Comparison of ENCODE assay signal across 1 cellular context in the genomic region with DNA sequence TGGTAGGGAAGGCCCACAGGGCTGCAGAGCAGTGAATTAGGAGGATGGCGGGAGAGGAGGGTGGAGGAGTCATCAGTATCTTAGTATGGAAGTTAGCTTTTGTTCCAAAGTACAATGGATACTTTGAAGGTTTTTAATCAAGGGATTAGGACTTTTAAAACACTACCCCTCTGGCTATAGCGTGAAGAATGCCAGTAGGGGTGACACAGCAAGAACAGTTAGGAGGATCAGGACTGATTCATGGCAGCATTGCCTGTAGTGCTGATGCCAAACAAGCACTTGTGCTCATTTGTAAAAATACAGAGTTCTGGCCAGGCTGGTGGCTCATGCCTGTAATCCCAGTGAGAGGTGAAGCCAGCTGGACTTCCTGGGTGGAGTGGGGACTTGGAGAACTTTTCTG.
TF ChIP-seq lines count a peak whose summit lies in the region.

No MANE protein-coding gene starts in this region.

TF ChIP-seq in GM23338, 12 proteins besides CTCF, POLR2A, EP300 and RAD21:
- TF ChIP-seq EZH2phosphoT487 (IDR thresholded peaks at IDR 0.05; ENCODE audit: unreplicated experiment) (no peak), ZNF114 (CRISPR knock-in tag; IDR thresholded peaks at IDR 0.05) (no peak), JUNB (IDR thresholded peaks at IDR 0.05; ENCODE audit: unreplicated experiment) (no peak), EZH2 (IDR thresholded peaks at IDR 0.05; ENCODE audit: low read depth, unreplicated experiment) (no peak)
- TF ChIP-seq, protein P1, sequence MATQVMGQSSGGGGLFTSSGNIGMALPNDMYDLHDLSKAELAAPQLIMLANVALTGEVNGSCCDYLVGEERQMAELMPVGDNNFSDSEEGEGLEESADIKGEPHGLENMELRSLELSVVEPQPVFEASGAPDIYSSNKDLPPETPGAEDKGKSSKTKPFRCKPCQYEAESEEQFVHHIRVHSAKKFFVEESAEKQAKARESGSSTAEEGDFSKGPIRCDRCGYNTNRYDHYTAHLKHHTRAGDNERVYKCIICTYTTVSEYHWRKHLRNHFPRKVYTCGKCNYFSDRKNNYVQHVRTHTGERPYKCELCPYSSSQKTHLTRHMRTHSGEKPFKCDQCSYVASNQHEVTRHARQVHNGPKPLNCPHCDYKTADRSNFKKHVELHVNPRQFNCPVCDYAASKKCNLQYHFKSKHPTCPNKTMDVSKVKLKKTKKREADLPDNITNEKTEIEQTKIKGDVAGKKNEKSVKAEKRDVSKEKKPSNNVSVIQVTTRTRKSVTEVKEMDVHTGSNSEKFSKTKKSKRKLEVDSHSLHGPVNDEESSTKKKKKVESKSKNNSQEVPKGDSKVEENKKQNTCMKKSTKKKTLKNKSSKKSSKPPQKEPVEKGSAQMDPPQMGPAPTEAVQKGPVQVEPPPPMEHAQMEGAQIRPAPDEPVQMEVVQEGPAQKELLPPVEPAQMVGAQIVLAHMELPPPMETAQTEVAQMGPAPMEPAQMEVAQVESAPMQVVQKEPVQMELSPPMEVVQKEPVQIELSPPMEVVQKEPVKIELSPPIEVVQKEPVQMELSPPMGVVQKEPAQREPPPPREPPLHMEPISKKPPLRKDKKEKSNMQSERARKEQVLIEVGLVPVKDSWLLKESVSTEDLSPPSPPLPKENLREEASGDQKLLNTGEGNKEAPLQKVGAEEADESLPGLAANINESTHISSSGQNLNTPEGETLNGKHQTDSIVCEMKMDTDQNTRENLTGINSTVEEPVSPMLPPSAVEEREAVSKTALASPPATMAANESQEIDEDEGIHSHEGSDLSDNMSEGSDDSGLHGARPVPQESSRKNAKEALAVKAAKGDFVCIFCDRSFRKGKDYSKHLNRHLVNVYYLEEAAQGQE (IDR thresholded peaks at IDR 0.05; ENCODE audit: unreplicated experiment), result no peak
- TF ChIP-seq, protein P2, sequence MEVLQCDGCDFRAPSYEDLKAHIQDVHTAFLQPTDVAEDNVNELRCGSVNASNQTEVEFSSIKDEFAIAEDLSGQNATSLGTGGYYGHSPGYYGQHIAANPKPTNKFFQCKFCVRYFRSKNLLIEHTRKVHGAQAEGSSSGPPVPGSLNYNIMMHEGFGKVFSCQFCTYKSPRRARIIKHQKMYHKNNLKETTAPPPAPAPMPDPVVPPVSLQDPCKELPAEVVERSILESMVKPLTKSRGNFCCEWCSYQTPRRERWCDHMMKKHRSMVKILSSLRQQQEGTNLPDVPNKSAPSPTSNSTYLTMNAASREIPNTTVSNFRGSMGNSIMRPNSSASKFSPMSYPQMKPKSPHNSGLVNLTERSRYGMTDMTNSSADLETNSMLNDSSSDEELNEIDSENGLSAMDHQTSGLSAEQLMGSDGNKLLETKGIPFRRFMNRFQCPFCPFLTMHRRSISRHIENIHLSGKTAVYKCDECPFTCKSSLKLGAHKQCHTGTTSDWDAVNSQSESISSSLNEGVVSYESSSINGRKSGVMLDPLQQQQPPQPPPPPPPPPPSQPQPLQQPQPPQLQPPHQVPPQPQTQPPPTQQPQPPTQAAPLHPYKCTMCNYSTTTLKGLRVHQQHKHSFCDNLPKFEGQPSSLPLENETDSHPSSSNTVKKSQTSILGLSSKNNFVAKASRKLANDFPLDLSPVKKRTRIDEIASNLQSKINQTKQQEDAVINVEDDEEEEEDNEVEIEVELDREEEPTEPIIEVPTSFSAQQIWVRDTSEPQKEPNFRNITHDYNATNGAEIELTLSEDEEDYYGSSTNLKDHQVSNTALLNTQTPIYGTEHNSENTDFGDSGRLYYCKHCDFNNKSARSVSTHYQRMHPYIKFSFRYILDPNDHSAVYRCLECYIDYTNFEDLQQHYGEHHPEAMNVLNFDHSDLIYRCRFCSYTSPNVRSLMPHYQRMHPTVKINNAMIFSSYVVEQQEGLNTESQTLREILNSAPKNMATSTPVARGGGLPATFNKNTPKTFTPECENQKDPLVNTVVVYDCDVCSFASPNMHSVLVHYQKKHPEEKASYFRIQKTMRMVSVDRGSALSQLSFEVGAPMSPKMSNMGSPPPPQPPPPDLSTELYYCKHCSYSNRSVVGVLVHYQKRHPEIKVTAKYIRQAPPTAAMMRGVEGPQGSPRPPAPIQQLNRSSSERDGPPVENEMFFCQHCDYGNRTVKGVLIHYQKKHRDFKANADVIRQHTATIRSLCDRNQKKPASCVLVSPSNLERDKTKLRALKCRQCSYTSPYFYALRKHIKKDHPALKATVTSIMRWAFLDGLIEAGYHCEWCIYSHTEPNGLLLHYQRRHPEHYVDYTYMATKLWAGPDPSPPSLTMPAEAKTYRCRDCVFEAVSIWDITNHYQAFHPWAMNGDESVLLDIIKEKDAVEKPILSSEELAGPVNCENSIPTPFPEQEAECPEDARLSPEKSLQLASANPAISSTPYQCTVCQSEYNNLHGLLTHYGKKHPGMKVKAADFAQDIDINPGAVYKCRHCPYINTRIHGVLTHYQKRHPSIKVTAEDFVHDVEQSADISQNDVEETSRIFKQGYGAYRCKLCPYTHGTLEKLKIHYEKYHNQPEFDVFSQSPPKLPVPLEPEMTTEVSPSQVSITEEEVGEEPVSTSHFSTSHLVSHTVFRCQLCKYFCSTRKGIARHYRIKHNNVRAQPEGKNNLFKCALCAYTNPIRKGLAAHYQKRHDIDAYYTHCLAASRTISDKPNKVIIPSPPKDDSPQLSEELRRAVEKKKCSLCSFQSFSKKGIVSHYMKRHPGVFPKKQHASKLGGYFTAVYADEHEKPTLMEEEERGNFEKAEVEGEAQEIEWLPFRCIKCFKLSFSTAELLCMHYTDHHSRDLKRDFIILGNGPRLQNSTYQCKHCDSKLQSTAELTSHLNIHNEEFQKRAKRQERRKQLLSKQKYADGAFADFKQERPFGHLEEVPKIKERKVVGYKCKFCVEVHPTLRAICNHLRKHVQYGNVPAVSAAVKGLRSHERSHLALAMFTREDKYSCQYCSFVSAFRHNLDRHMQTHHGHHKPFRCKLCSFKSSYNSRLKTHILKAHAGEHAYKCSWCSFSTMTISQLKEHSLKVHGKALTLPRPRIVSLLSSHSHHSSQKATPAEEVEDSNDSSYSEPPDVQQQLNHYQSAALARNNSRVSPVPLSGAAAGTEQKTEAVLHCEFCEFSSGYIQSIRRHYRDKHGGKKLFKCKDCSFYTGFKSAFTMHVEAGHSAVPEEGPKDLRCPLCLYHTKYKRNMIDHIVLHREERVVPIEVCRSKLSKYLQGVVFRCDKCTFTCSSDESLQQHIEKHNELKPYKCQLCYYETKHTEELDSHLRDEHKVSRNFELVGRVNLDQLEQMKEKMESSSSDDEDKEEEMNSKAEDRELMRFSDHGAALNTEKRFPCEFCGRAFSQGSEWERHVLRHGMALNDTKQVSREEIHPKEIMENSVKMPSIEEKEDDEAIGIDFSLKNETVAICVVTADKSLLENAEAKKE (CRISPR knock-in tag; IDR thresholded peaks at IDR 0.05), result no peak
- TF ChIP-seq, protein P3, sequence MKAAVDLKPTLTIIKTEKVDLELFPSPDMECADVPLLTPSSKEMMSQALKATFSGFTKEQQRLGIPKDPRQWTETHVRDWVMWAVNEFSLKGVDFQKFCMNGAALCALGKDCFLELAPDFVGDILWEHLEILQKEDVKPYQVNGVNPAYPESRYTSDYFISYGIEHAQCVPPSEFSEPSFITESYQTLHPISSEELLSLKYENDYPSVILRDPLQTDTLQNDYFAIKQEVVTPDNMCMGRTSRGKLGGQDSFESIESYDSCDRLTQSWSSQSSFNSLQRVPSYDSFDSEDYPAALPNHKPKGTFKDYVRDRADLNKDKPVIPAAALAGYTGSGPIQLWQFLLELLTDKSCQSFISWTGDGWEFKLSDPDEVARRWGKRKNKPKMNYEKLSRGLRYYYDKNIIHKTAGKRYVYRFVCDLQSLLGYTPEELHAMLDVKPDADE (IDR thresholded peaks at IDR 0.05), result no peak
